In the genomic region with DNA sequence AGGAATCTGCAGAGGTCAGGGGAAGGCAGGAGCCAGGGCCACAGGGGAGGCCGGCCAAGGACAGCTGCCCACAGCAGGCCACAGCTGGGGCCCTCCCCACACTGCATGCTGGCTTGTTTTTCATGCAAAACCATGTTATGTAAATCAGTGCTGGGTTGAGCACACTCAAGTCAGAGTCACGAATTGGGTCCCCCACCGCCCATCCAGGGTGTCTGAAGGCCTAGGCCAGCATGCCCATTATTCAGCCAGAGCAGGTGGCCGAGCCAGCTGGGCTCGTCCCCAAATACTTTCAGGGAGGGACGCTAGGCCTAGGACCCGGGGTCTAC, we compare ENCODE assay signal across 12 cellular contexts. TPM values are rescaled to one million over a fixed set of nuclear protein-coding genes. Genes with fewer than 3 reads are reported as not detected.
DNase-seq lines count a peak whose midpoint lies in the region; ATAC-seq and TF ChIP-seq lines count a peak whose summit lies in the region.
"Had no signal": no experiment of that assay in that cellular context is flagged by ENCODE, and none has a peak within 500 bp of the region (broad histone marks: within the 10 kb centered on the region; RNA-seq: fewer than 3 reads in every experiment).

No MANE protein-coding gene starts in this region.

- no peak for TF ChIP-seq EP300 in tibial nerve (IDR thresholded peaks at IDR 0.05)

- no peaks in the 10 kb centered on the region for H3K27me3 Mint-ChIP-seq in activated CD8-positive, alpha-beta memory T cell treated with anti-CD3 and anti-CD28 coated beads, Interleukin-2, amount 10 ng/mL, durations not matched to agents 7 days and 5 days

- no peak overlapping the region for H3K4me3 ChIP-seq in breast epithelium
- H3K4me3 ChIP-seq in mammary epithelial cell (replicated peaks in 1 of 3; ENCODE audit: insufficient read depth in 1 of 3, low read depth in 2 of 3, low read length in 3 of 3): no peak overlapping the region
- H3K4me3 ChIP-seq in left ventricle myocardium inferior: no peak overlapping the region
- H3K4me3 ChIP-seq in tibial nerve: no peak overlapping the region
- no peak overlapping the region for H3K4me3 ChIP-seq in Peyer's patch
- H3K4me3 ChIP-seq: K562 had no signal

- no peak overlapping the region for H2AFZ ChIP-seq in mammary epithelial cell (ENCODE audit: low read depth, low read length)

- H3K4me1 Mint-ChIP-seq in activated CD8-positive, alpha-beta memory T cell treated with anti-CD3 and anti-CD28 coated beads, Interleukin-2, amount 10 ng/mL, durations not matched to agents 7 days and 5 days: peaks cover 32% of the 10 kb centered on the region

- no peaks in the 10 kb centered on the region for H3K79me2 ChIP-seq in mammary epithelial cell (ENCODE audit: insufficient read depth, low read length)

- TF ChIP-seq POLR2A in breast epithelium (IDR thresholded peaks at IDR 0.05) (no peak), tibial nerve (IDR thresholded peaks at IDR 0.05) (no peak), Peyer's patch (IDR thresholded peaks at IDR 0.05) (no peak)

- no peak overlapping the region for H3K4me2 ChIP-seq in mammary epithelial cell (ENCODE audit: insufficient read depth, low read depth, low read length)

- WGBS in mammary epithelial cell (ENCODE audit: low coverage, missing lambda C conversion rate): 78% methylated on average over 5 of the region's 7 CpGs
- 92 to 95% methylated on average over 7 of the region's 7 CpGs for WGBS in tibial nerve, 2 donors

- dilution Hi-C loops in mammary epithelial cell (cut with HindIII; ENCODE audit: low sequenced_read_pairs): no loop called here

- ATAC-seq in HG03439 (IDR thresholded peaks at IDR 0.05; ENCODE audit: unreplicated experiment): peak; percentile 63
- ATAC-seq in activated CD8-positive, alpha-beta memory T cell treated with anti-CD3 and anti-CD28 coated beads, Interleukin-2, amount 10 ng/mL, durations not matched to agents 7 days and 5 days: no peak
- ATAC-seq: K562 had no signal

- no peak overlapping the region for H3K27ac Mint-ChIP-seq in activated CD8-positive, alpha-beta memory T cell treated with anti-CD3 and anti-CD28 coated beads, Interleukin-2, amount 10 ng/mL, durations not matched to agents 7 days and 5 days

- BruUV-seq in mammary epithelial cell (replicated peaks; lab: Mats Ljungman, UMichigan): no TSS peak

- peaks cover 11 to 53% of the 10 kb centered on the region in 2 donors for H3K4me1 ChIP-seq in breast epithelium
- H3K4me1 ChIP-seq in mammary epithelial cell (ENCODE audit: insufficient read depth, low read length): peaks cover 41% of the 10 kb centered on the region
- peaks cover 71% of the 10 kb centered on the region for H3K4me1 ChIP-seq in left ventricle myocardium inferior
- peaks cover 0 to 41% (median 20%) of the 10 kb centered on the region in 4 donors for H3K4me1 ChIP-seq in tibial nerve
- H3K4me1 ChIP-seq in Peyer's patch: peaks cover 0 to 56% (median 4%) of the 10 kb centered on the region in 4 donors

- no peaks in the 10 kb centered on the region for H3K27me3 ChIP-seq in breast epithelium
- H3K27me3 ChIP-seq in mammary epithelial cell (ENCODE audit: insufficient read depth, low read length): no peaks in the 10 kb centered on the region
- H3K27me3 ChIP-seq in left ventricle myocardium inferior (ENCODE audit: low read depth): no peaks in the 10 kb centered on the region
- H3K27me3 ChIP-seq in tibial nerve: no peaks in the 10 kb centered on the region
- no peaks in the 10 kb centered on the region for H3K27me3 ChIP-seq in Peyer's patch

- CTCF ChIA-PET in mammary epithelial cell (lab: Charles Lee; ENCODE audit: low non-redundant PET): no interaction called here
- CTCF ChIA-PET in activated CD8-positive, alpha-beta memory T cell treated with anti-CD3 and anti-CD28 coated beads, Interleukin-2, amount 10 ng/mL, durations not matched to agents 7 days and 5 days (lab: Charles Lee): interaction anchor here (0.6 to 1.2 kb wide), 2 partner anchors 10 to 66 kb away, joined by 3 read pairs; no protein-coding TSS in a partner anchor

- H3K9me3 Mint-ChIP-seq in activated CD8-positive, alpha-beta memory T cell treated with anti-CD3 and anti-CD28 coated beads, Interleukin-2, amount 10 ng/mL, durations not matched to agents 7 days and 5 days (ENCODE audit: low read depth): no peaks in the 10 kb centered on the region

- no peaks in the 10 kb centered on the region for H4K20me1 ChIP-seq in mammary epithelial cell (ENCODE audit: insufficient read depth, low read length)

- H3K9ac ChIP-seq in mammary epithelial cell (ENCODE audit: insufficient read depth, low read length): no peak overlapping the region

- no peak for DNase-seq in breast epithelium (ENCODE audit: low spot score in 2 of 2)
- DNase-seq in mammary epithelial cell: no peak
- no peak for DNase-seq in left ventricle myocardium inferior
- DNase-seq in tibial nerve (ENCODE audit: low spot score in 2 of 2): no peak
- no peak for DNase-seq in NCI-H446 (lab: John Stamatoyannopoulos, UW)
- DNase-seq in Peyer's patch: no peak
- DNase-seq in activated CD8-positive, alpha-beta memory T cell treated with anti-CD3 and anti-CD28 coated beads, Interleukin-2, amount 10 ng/mL, durations not matched to agents 7 days and 5 days: no peak
- DNase-seq: GDM1, NCI-H2107, RPMI8226 had no signal

- in situ Hi-C loops in mammary epithelial cell (cut with MboI; ENCODE audit: low sequenced_read_pairs in 2 of 2): no loop called here

- no peaks in the 10 kb centered on the region for H3K9me3 ChIP-seq in breast epithelium
- no peaks in the 10 kb centered on the region for H3K9me3 ChIP-seq in mammary epithelial cell (replicated peaks; ENCODE audit: insufficient read depth, low read length)
- H3K9me3 ChIP-seq in left ventricle myocardium inferior (replicated peaks): no peaks in the 10 kb centered on the region
- no peaks in the 10 kb centered on the region for H3K9me3 ChIP-seq in tibial nerve
- no peaks in the 10 kb centered on the region for H3K9me3 ChIP-seq in Peyer's patch

- H3K36me3 ChIP-seq in breast epithelium (no peaks in the 10 kb centered on the region), mammary epithelial cell (ENCODE audit: insufficient read depth, low read length) (no peaks in the 10 kb centered on the region), left ventricle myocardium inferior (no peaks in the 10 kb centered on the region), tibial nerve (no peaks in the 10 kb centered on the region), Peyer's patch (no peaks in the 10 kb centered on the region)

- no peaks in the 10 kb centered on the region for H3K36me3 Mint-ChIP-seq in activated CD8-positive, alpha-beta memory T cell treated with anti-CD3 and anti-CD28 coated beads, Interleukin-2, amount 10 ng/mL, durations not matched to agents 7 days and 5 days

- intact Hi-C loops in breast epithelium (cut with DNase I; ENCODE audit: low total_unique reads) (no loop called here), mammary epithelial cell (cut with micrococcal nuclease) (no loop called here), left ventricle myocardium inferior (cut with micrococcal nuclease) (no loop called here)

- H3K27ac ChIP-seq in breast epithelium: peak overlapping the region; percentile 95 to 97
- no peak overlapping the region for H3K27ac ChIP-seq in mammary epithelial cell (ENCODE audit: insufficient read depth, low read depth, low read length)
- peak overlapping the region; percentile 88 for H3K27ac ChIP-seq in left ventricle myocardium inferior (replicated peaks)
- peak overlapping the region in 3 of 4 donors; percentile 54 to 93 (median 82) for H3K27ac ChIP-seq in tibial nerve
- no peak overlapping the region for H3K27ac ChIP-seq in Peyer's patch

- H3K4me3 Mint-ChIP-seq in activated CD8-positive, alpha-beta memory T cell treated with anti-CD3 and anti-CD28 coated beads, Interleukin-2, amount 10 ng/mL, durations not matched to agents 7 days and 5 days: no peak overlapping the region

- TF ChIP-seq CTCF in breast epithelium (IDR thresholded peaks at IDR 0.05): no peak
- no peak for TF ChIP-seq CTCF in mammary epithelial cell (conservative IDR thresholded peaks at IDR 0.05 in 1 of 2, IDR thresholded peaks at IDR 0.05 in 1 of 2; ENCODE audit: extremely low read depth in 1 of 2, insufficient read depth in 1 of 2, low read depth in 1 of 2, low read length in 2 of 2)
- no peak for TF ChIP-seq CTCF in left ventricle myocardium inferior (IDR thresholded peaks at IDR 0.05; ENCODE audit: borderline replicate concordance)
- no peak for TF ChIP-seq CTCF in tibial nerve (IDR thresholded peaks at IDR 0.05)
- no peak for TF ChIP-seq CTCF in Peyer's patch (IDR thresholded peaks at IDR 0.05)

RNA-seq across cellular contexts. Expression of a gene that starts 51.2 kb away (rescaled TPM):
- total RNA-seq in breast epithelium (100 to 1,000 TPM in 1 of 3 donors, 10 to 100 TPM in 2; 12.6 to 145 (median 54.1) TPM), mammary epithelial cell (100 to 1,000 TPM in 1 of 2 donors, 10 to 100 TPM in 1; 51.2 to 149 TPM), left ventricle myocardium inferior (101 TPM), tibial nerve (100 to 1,000 TPM in 1 of 4 donors, 10 to 100 TPM in 3; 48.6 to 142 (median 81.3) TPM), Peyer's patch (100 to 1,000 TPM in 1 of 4 donors, 10 to 100 TPM in 3; 38.0 to 101 (median 60.6) TPM)
- polyA plus RNA-seq in mammary epithelial cell: 89.6 TPM
- 94.4 TPM for polyA minus RNA-seq in mammary epithelial cell
- 10 to 100 TPM; 34.1 to 47.5 TPM for total RNA-seq in activated CD8-positive, alpha-beta memory T cell treated with anti-CD3 and anti-CD28 coated beads, Interleukin-2, amount 10 ng/mL, durations not matched to agents 7 days and 5 days

Comparison
In these comparisons a context has a peak if more than half of its experiments do, and no peak if none do; other contexts are left out.
1. H3K27ac ChIP-seq: peak in breast epithelium (2 of 2), left ventricle myocardium inferior (single experiment) and tibial nerve (3 of 4); none in mammary epithelial cell (single experiment) and Peyer's patch (0 of 4).